1 cellular context compared by ENCODE assay signal in the genomic region with DNA sequence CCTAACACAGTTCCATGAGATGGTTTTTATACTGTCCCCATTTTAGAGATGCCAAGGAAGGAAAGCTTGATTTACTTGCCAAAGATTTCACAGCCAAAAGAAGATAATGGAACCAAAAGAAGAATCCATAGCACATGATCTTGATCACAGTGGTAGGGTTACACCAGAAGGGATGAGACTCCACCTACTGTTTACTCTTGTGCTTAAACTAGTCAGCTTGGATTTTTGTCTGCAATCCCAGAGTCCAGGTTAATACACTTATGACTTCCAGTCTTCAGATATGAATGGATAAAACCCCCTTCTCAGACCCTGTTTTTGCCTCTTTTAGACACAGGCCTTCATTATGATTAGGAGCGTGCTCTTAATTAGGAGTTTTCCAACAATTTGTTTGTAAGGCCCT.
TF ChIP-seq lines count a peak whose summit lies in the region.

No MANE protein-coding gene starts in this region.

TF ChIP-seq in liver, 16 proteins besides CTCF, POLR2A, EP300 and RAD21 (continued from another document):
- TF ChIP-seq, protein P1, sequence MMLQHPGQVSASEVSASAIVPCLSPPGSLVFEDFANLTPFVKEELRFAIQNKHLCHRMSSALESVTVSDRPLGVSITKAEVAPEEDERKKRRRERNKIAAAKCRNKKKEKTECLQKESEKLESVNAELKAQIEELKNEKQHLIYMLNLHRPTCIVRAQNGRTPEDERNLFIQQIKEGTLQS (IDR thresholded peaks at IDR 0.05), result no peak
- TF ChIP-seq FOXA2 (IDR thresholded peaks at IDR 0.05) (peak; percentile 47), NR2F2 (IDR thresholded peaks at IDR 0.05) (no peak), GABPA (IDR thresholded peaks at IDR 0.05 in 1 of 2, conservative IDR thresholded peaks at IDR 0.05 in 1 of 2) (no peak), FOXA1 (IDR thresholded peaks at IDR 0.05) (peak; percentile 47)
